ENCODE assay signal across 1 cellular context in the genomic region with DNA sequence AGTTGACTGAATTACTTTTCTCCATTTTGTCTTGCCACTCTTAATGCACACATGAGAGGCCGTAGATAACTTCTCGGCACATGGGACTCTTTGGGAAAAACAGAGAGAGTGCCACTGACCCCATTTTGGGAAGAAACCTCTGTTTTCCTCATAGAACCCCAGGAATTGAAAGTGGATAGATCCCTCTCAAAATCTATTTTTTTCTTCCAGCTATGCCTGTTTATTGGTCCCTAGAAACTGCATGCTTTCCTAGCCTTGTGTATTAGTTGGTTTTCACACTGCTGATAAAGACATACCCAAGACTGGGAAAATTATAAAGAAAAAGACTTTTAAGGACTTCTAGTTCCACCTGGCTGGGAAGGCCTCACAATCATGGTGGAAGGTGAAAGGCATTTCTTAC.
TF ChIP-seq lines count a peak whose summit lies in the region.

No MANE protein-coding gene starts in this region.

TF ChIP-seq in K562, 482 proteins besides CTCF, POLR2A, EP300 and RAD21:
- no peak for TF ChIP-seq CLOCK (CRISPR knock-in tag; IDR thresholded peaks at IDR 0.05; ENCODE audit: borderline replicate concordance)
- peak; percentile 59 for TF ChIP-seq ZFP36 (IDR thresholded peaks at IDR 0.05; ENCODE audit: low read depth, low read length, partially characterized antibody)
- TF ChIP-seq, protein P1, sequence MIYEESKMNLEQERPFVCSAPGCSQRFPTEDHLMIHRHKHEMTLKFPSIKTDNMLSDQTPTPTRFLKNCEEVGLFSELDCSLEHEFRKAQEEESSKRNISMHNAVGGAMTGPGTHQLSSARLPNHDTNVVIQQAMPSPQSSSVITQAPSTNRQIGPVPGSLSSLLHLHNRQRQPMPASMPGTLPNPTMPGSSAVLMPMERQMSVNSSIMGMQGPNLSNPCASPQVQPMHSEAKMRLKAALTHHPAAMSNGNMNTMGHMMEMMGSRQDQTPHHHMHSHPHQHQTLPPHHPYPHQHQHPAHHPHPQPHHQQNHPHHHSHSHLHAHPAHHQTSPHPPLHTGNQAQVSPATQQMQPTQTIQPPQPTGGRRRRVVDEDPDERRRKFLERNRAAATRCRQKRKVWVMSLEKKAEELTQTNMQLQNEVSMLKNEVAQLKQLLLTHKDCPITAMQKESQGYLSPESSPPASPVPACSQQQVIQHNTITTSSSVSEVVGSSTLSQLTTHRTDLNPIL (CRISPR knock-in tag; IDR thresholded peaks at IDR 0.05): no peak
- TF ChIP-seq SRSF1 (IDR thresholded peaks at IDR 0.05; ENCODE audit: low read depth, low read length): no peak
- TF ChIP-seq CHD2 (IDR thresholded peaks at IDR 0.05; ENCODE audit: low read depth, low read length): no peak
